Comparison of ENCODE assay signal across 8 cellular contexts in genomic region chr20:3156811-3157619, GRCh38. TPM values are rescaled to one million over a fixed set of nuclear protein-coding genes. Genes with fewer than 3 reads are reported as not detected.
DNase-seq lines count a peak whose midpoint lies in the region; ATAC-seq and TF ChIP-seq lines count a peak whose summit lies in the region.

No MANE protein-coding gene starts in this region.

- peak overlapping the region; percentile 86 for H3K4me2 ChIP-seq in DOHH2 (ENCODE audit: low read length)
- peak overlapping the region; percentile 15 for H3K4me2 ChIP-seq in fibroblast of lung (ENCODE audit: extremely low read depth, insufficient read depth, low read length)

- ATAC-seq in GM21515 (IDR thresholded peaks at IDR 0.05; ENCODE audit: unreplicated experiment) (peak; percentile 57), heart left ventricle (no peak)

- H3K4me3 ChIP-seq in DOHH2 (ENCODE audit: low read length) (peak overlapping the region; percentile 24), fibroblast of lung (replicated peaks in 1 of 4; ENCODE audit: control extremely low read depth in 1 of 4, insufficient read depth in 1 of 4, low read depth in 3 of 4, low read length in 4 of 4) (no peak overlapping the region), heart left ventricle (peak overlapping the region in 2 of 12 donors; percentile 70 to 94)

- H3K27me3 ChIP-seq in DOHH2 (ENCODE audit: control insufficient read depth, low read length) (no peaks in the 10 kb centered on the region), fibroblast of lung (ENCODE audit: control insufficient read depth, insufficient read depth, low read length) (no peaks in the 10 kb centered on the region), heart left ventricle (no peaks in the 10 kb centered on the region)

- no peak overlapping the region for H2AFZ ChIP-seq in fibroblast of lung (ENCODE audit: low read length)

- H3K79me2 ChIP-seq in DOHH2 (ENCODE audit: control insufficient read depth, low read length): peaks cover 77% of the 10 kb centered on the region
- peaks cover 68% of the 10 kb centered on the region for H3K79me2 ChIP-seq in fibroblast of lung (ENCODE audit: control insufficient read depth, insufficient read depth, low read length)

- no peak for TF ChIP-seq POLR2A in heart left ventricle (IDR thresholded peaks at IDR 0.05)

- peak; percentile 77 for DNase-seq in NOMO-1 treated with DMSO at 0.1 percent for 48 hours (lab: John Stamatoyannopoulos, UW; ENCODE audit: unreplicated experiment)
- peak in 1 of 2 donors; percentile 14 for DNase-seq in fibroblast of lung (ENCODE audit: low read depth in 2 of 2)
- DNase-seq in heart left ventricle: no peak
- no peak for DNase-seq in islet precursor cell
- no peak for DNase-seq in NCI-H526 treated with DMSO at 0.1 percent for 48 hours (lab: John Stamatoyannopoulos, UW)
- no peak for DNase-seq in activated CD4-positive, alpha-beta T cell treated with anti-CD3 and anti-CD28 coated beads, Interleukin-2, amount 50 U/mL, for 48 hours

- WGBS in heart left ventricle, 4 donors: 63 to 70% (median 68%) methylated on average over 8 of the region's 8 CpGs

- TF ChIP-seq CTCF in DOHH2 (IDR thresholded peaks at IDR 0.05; ENCODE audit: low read depth, low read length, poor library complexity, severe bottlenecking) (no peak), fibroblast of lung (conservative IDR thresholded peaks at IDR 0.05 in 1 of 2, IDR thresholded peaks at IDR 0.05 in 1 of 2; ENCODE audit: low read depth in 1 of 2, low read length in 2 of 2) (no peak), heart left ventricle (IDR thresholded peaks at IDR 0.05) (no peak)

- H3K36me3 ChIP-seq in DOHH2 (ENCODE audit: control insufficient read depth, low read length): peaks cover 44% of the 10 kb centered on the region
- no peaks in the 10 kb centered on the region for H3K36me3 ChIP-seq in fibroblast of lung (ENCODE audit: control insufficient read depth, insufficient read depth, low read length)
- H3K36me3 ChIP-seq in heart left ventricle: peaks cover 0 to 35% (median 15%) of the 10 kb centered on the region in 9 donors

- H3K9me3 ChIP-seq in DOHH2 (ENCODE audit: control insufficient read depth, insufficient read depth, low read length) (no peaks in the 10 kb centered on the region), fibroblast of lung (ENCODE audit: control insufficient read depth, insufficient read depth, low read depth, low read length) (no peaks in the 10 kb centered on the region), heart left ventricle (no peaks in the 10 kb centered on the region)

- H3K4me1 ChIP-seq in DOHH2 (ENCODE audit: control insufficient read depth, low read length) (peaks cover 45% of the 10 kb centered on the region), fibroblast of lung (ENCODE audit: control insufficient read depth, extremely low read depth, insufficient read depth, low read length) (peaks cover 2% of the 10 kb centered on the region), heart left ventricle (peaks cover 8 to 68% (median 47%) of the 10 kb centered on the region in 12 donors)

- no peak overlapping the region for H3K27ac ChIP-seq in DOHH2 (ENCODE audit: low read depth, low read length)
- H3K27ac ChIP-seq in fibroblast of lung (ENCODE audit: insufficient read depth, low read length): no peak overlapping the region
- H3K27ac ChIP-seq in heart left ventricle: peak overlapping the region in 2 of 12 donors; percentile 8 to 55

- H4K20me1 ChIP-seq in DOHH2 (ENCODE audit: control insufficient read depth, insufficient read depth, low read depth, low read length) (peaks cover 20% of the 10 kb centered on the region), fibroblast of lung (ENCODE audit: control insufficient read depth, extremely low read depth, insufficient read depth, low read length) (peaks cover 3% of the 10 kb centered on the region)

- no peaks in the 10 kb centered on the region for H3K9me2 ChIP-seq in DOHH2 (replicated peaks; ENCODE audit: control insufficient read depth, low read length)

- intact Hi-C loops in heart left ventricle (cut with DNase I): no loop called here

- no peaks in the 10 kb centered on the region; the same call in 1 of the 2 replicates for H3F3A ChIP-seq in DOHH2 (ENCODE audit: control insufficient read depth, insufficient read depth)

- H3K9ac ChIP-seq in fibroblast of lung (ENCODE audit: insufficient read depth, low read length): no peak overlapping the region

RNA-seq across cellular contexts. Expression of gene FASTKD5, which starts 2.6 kb away (rescaled TPM):
- total RNA-seq in fibroblast of lung (9.6 and 10.8 TPM in 2 replicates), heart left ventricle (10 to 100 TPM; 19.7 to 36.0 (median 28.6) TPM)
- polyA plus RNA-seq in fibroblast of lung (11.9 and 12.8 TPM in 2 replicates), heart left ventricle (10 to 100 TPM; 12.8 to 37.2 TPM)
- 7.8 and 8.6 TPM in 2 replicates for polyA plus RNA-seq in fibroblast of lung (2012)
- 5.7 and 10.0 TPM in 2 replicates for polyA minus RNA-seq in fibroblast of lung (ENCODE audit: low replicate concordance)

RNA-seq across cellular contexts. Expression of gene UBOX5, which starts 2.6 kb away (rescaled TPM):
- total RNA-seq in fibroblast of lung (2.1 and 3.3 TPM in 2 replicates), heart left ventricle (1 to 10 TPM; 2.6 to 5.6 (median 3.7) TPM)
- polyA plus RNA-seq in fibroblast of lung (3.6 and 3.9 TPM in 2 replicates), heart left ventricle (1 to 10 TPM; 2.5 to 2.8 TPM)
- 3.8 and 4.1 TPM in 2 replicates for polyA plus RNA-seq in fibroblast of lung (2012)
- polyA minus RNA-seq in fibroblast of lung (ENCODE audit: low replicate concordance): 10.1 and 13.1 TPM in 2 replicates

RNA-seq across cellular contexts. Expression of gene LZTS3, which starts 16.3 kb away (rescaled TPM):
- total RNA-seq in fibroblast of lung (3.3 and 6.1 TPM in 2 replicates), heart left ventricle (10 to 100 TPM in 6 of 9 donors, 1 to 10 TPM in 3; 6.8 to 28.4 (median 13.1) TPM)
- polyA plus RNA-seq in fibroblast of lung (2.4 and 2.6 TPM in 2 replicates), heart left ventricle (10 to 100 TPM in 1 of 2 donors, 1 to 10 TPM in 1; 9.0 to 13.6 TPM)
- polyA plus RNA-seq in fibroblast of lung (2012): 3.0 and 3.5 TPM in 2 replicates
- 7.4 and 7.5 TPM in 2 replicates for polyA minus RNA-seq in fibroblast of lung (ENCODE audit: low replicate concordance)

RNA-seq across cellular contexts. Expression of gene DDRGK1, which starts 47.5 kb away (rescaled TPM):
- total RNA-seq in fibroblast of lung (32.9 and 35.5 TPM in 2 replicates), heart left ventricle (10 to 100 TPM; 26.0 to 55.5 (median 35.5) TPM)
- polyA plus RNA-seq in fibroblast of lung (37.5 and 42.4 TPM in 2 replicates), heart left ventricle (10 to 100 TPM; 25.1 to 78.3 TPM)
- 39.9 and 51.2 TPM in 2 replicates for polyA plus RNA-seq in fibroblast of lung (2012)
- polyA minus RNA-seq in fibroblast of lung (ENCODE audit: low replicate concordance): 9.5 and 15.7 TPM in 2 replicates

RNA-seq across cellular contexts. Expression of gene ITPA, which starts 52.3 kb away (rescaled TPM):
- 15.9 and 21.3 TPM in 2 replicates for total RNA-seq in fibroblast of lung
- 32.2 and 37.8 TPM in 2 replicates for polyA plus RNA-seq in fibroblast of lung
- polyA plus RNA-seq in fibroblast of lung (2012): 53.1 and 68.1 TPM in 2 replicates
- polyA minus RNA-seq in fibroblast of lung (ENCODE audit: low replicate concordance): 11.5 and 17.0 TPM in 2 replicates
- total RNA-seq in heart left ventricle: 10 to 100 TPM; 15.3 to 37.8 (median 20.6) TPM
- polyA plus RNA-seq in heart left ventricle: 10 to 100 TPM; 28.6 to 48.3 TPM
